Comparison of ENCODE assay signal across 8 cellular contexts in the genomic region with DNA sequence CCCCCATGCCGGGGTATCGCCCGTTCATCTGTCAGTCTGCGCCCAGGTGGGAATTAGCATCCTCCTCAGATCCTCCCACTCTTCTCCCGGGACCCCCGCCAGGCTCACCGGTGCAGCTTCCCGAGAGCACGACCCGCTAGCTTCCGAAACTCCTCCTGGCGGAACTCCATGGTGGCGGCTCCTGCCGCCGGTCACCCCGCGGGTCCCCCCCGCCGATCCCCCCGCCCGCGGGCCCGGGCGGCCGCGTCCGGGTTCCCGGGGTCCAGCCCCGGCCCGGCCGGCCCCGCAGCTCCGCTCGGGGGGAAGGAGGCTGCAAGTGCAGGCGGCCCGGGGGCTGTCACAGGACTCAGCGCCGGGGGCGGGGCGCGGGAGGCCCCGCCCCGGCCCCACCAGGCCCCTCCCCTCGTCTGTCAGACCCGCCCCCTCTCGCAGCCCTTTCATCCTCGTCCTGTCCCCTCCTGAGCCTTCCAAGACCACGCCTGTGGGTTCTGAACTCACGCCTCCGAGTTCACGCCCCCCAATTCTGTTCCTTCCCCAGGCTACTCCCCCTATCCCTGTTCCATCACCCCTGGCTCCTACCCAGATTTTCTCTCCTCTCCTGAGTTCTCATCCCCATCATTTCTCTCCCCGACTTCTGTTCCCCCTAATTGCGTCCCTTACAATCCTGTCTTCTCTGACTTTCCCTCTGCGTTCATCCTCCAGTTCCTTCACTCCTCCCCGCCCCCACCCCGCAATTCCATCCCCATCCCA. TPM values are rescaled to one million over a fixed set of nuclear protein-coding genes. Genes with fewer than 3 reads are reported as not detected.
DNase-seq lines count a peak whose midpoint lies in the region; ATAC-seq and TF ChIP-seq lines count a peak whose summit lies in the region.

A gene (minus strand): TSS at position 318 of the 750 bp plus-strand sequence. CDS start 148 bp downstream, at position 170.

- H3K36me3 Mint-ChIP-seq in naive thymus-derived CD8-positive, alpha-beta T cell, result peaks cover 2 to 8% (median 5%) of the 10 kb centered on the region in 3 donors

- H3K4me1 ChIP-seq in SJCRH30 (no peaks in the 10 kb centered on the region), colonic mucosa (no peaks in the 10 kb centered on the region)

- peak; percentile 78 for DNase-seq in activated CD8-positive, alpha-beta memory T cell treated with anti-CD3 and anti-CD28 coated beads, Interleukin-2, amount 50 U/mL, for 48 hours
- DNase-seq in activated CD8-positive, alpha-beta memory T cell treated with anti-CD3 and anti-CD28 coated beads, Interleukin-2, amount 50 U/mL, for 4 hours, result no peak
- no peak for DNase-seq in SJCRH30
- DNase-seq in colonic mucosa, result peak; percentile 41
- DNase-seq in naive thymus-derived CD8-positive, alpha-beta T cell, result peak in 5 of 10 donors; percentile 27 to 72 (median 59)
- no peak for DNase-seq in NCI-H2029 treated with DMSO at 0.1 percent for 48 hours (lab: John Stamatoyannopoulos, UW)
- DNase-seq in nucleus accumbens (lab: John Stamatoyannopoulos, UW), result no peak

- POLR2A ChIA-PET in naive thymus-derived CD8-positive, alpha-beta T cell (lab: Charles Lee), result interaction anchor here (0.6 to 2.4 kb wide), 7 partner anchors 10 to 51 kb away, joined by 3 to 11 read pairs (median 5); a partner anchor contains a TSS

- H3K27me3 Mint-ChIP-seq in naive thymus-derived CD8-positive, alpha-beta T cell, result peaks cover 44 to 65% (median 58%) of the 10 kb centered on the region in 5 donors

- H3K36me3 ChIP-seq in SJCRH30, result no peaks in the 10 kb centered on the region
- H3K36me3 ChIP-seq in colonic mucosa, result no peaks in the 10 kb centered on the region

- peak within 1 kb of the TSS in 9 of 10 donors; percentile 19 to 84 (median 34) for H3K27ac Mint-ChIP-seq in naive thymus-derived CD8-positive, alpha-beta T cell

- no peaks in the 10 kb centered on the region for H3K9me3 Mint-ChIP-seq in naive thymus-derived CD8-positive, alpha-beta T cell

- H3K27ac ChIP-seq in SJCRH30 (no peak within 1 kb of the TSS), colonic mucosa (no peak within 1 kb of the TSS)

- H3K4me1 Mint-ChIP-seq in naive thymus-derived CD8-positive, alpha-beta T cell, result peaks cover 33 to 54% (median 43%) of the 10 kb centered on the region in 4 donors

- intact Hi-C loops in colonic mucosa (cut with DNase I), result no loop called here

- H3K9ac ChIP-seq in colonic mucosa (ENCODE audit: low read depth in 2 of 2, low read length in 2 of 2), result peak within 1 kb of the TSS in 1 of 2 donors; percentile 7

- H3K9me3 ChIP-seq in SJCRH30 (replicated peaks) (no peaks in the 10 kb centered on the region), colonic mucosa (no peaks in the 10 kb centered on the region)

- no peak for TF ChIP-seq CTCF in colonic mucosa (IDR thresholded peaks at IDR 0.05)

- H3K4me3 ChIP-seq in SJCRH30 (peak within 1 kb of the TSS; percentile 59), colonic mucosa (no peak within 1 kb of the TSS)

- ATAC-seq in naive thymus-derived CD8-positive, alpha-beta T cell, result no peak
- ATAC-seq in HG02759 (IDR thresholded peaks at IDR 0.05; ENCODE audit: unreplicated experiment), result no peak

- H3K4me3 Mint-ChIP-seq in naive thymus-derived CD8-positive, alpha-beta T cell, result peak within 1 kb of the TSS; percentile 76 to 90 (median 84)

- H3K27me3 ChIP-seq in SJCRH30, result peaks cover 17% of the 10 kb centered on the region
- H3K27me3 ChIP-seq in colonic mucosa, result peaks cover 26% of the 10 kb centered on the region

RNA-seq across cellular contexts. Expression of the gene that starts here (rescaled TPM):
- 0.18 TPM in 1 of 2 replicates, not detected in the other for total RNA-seq in SJCRH30 (2014; rRNA removed; shearing (Covaris generic))
- total RNA-seq in colonic mucosa, result under 1 TPM; 0.21 to 0.25 TPM
- total RNA-seq in naive thymus-derived CD8-positive, alpha-beta T cell, result under 1 TPM; 0.27 to 0.73 TPM
- not detected for polyA plus RNA-seq in naive thymus-derived CD8-positive, alpha-beta T cell

Comparison
In these comparisons a context has a peak if more than half of its experiments do, and no peak if none do; other contexts are left out.
1. Peak in DNase-seq in colonic mucosa; RNA of the gene not detected or under 1 TPM.